8 cellular contexts compared by ENCODE assay signal in genomic region chr7:30977896-30978564, GRCh38. TPM values are rescaled to one million over a fixed set of nuclear protein-coding genes. Genes with fewer than 3 reads are reported as not detected.
A peak's percentile ranks its signal among the peaks of the same experiment; 100 is the strongest.
DNase-seq lines count a peak whose midpoint lies in the region; ATAC-seq lines count a peak whose summit lies in the region.

No MANE protein-coding gene starts in this region.

- H3K27ac Mint-ChIP-seq in activated CD8-positive, alpha-beta T cell treated with anti-CD3 and anti-CD28 coated beads, Interleukin-2, amount 10 ng/mL, durations not matched to agents 7 days and 5 days, result no peak overlapping the region
- H3K27ac Mint-ChIP-seq in activated T-helper 2 cell treated with anti-CD3 and anti-CD28 coated beads, Interferon-gamma antibody, Interleukin-2, Interleukin-4, amounts not matched to agents 10 μg/mL and 5 μg/mL and 100 μg/mL, durations not matched to agents 14 hours and 24 hours and 36 hours, result no peak overlapping the region

- H3K36me3 Mint-ChIP-seq in activated CD8-positive, alpha-beta T cell treated with anti-CD3 and anti-CD28 coated beads, Interleukin-2, amount 10 ng/mL, durations not matched to agents 7 days and 5 days (ENCODE audit: low read depth), result no peaks in the 10 kb centered on the region
- H3K36me3 Mint-ChIP-seq in activated T-helper 2 cell treated with anti-CD3 and anti-CD28 coated beads, Interferon-gamma antibody, Interleukin-2, Interleukin-4, amounts not matched to agents 10 μg/mL and 5 μg/mL and 100 μg/mL, durations not matched to agents 14 hours and 24 hours and 36 hours (ENCODE audit: low read depth), result no peaks in the 10 kb centered on the region

- H3K4me1 Mint-ChIP-seq in activated CD8-positive, alpha-beta T cell treated with anti-CD3 and anti-CD28 coated beads, Interleukin-2, amount 10 ng/mL, durations not matched to agents 7 days and 5 days (ENCODE audit: low read depth), result peaks cover 5% of the 10 kb centered on the region
- peaks cover 7% of the 10 kb centered on the region for H3K4me1 Mint-ChIP-seq in activated T-helper 2 cell treated with anti-CD3 and anti-CD28 coated beads, Interferon-gamma antibody, Interleukin-2, Interleukin-4, amounts not matched to agents 10 μg/mL and 5 μg/mL and 100 μg/mL, durations not matched to agents 14 hours and 24 hours and 36 hours (ENCODE audit: low read depth)

- POLR2A ChIA-PET in activated CD8-positive, alpha-beta T cell treated with anti-CD3 and anti-CD28 coated beads, Interleukin-2, amount 10 ng/mL, durations not matched to agents 7 days and 5 days (lab: Charles Lee), result interaction anchor here (0.6 kb wide), 1 partner anchor 143 kb away, joined by 3 read pairs; no protein-coding TSS in a partner anchor

- H3K9me3 Mint-ChIP-seq in activated CD8-positive, alpha-beta T cell treated with anti-CD3 and anti-CD28 coated beads, Interleukin-2, amount 10 ng/mL, durations not matched to agents 7 days and 5 days (ENCODE audit: insufficient read depth), result no peaks in the 10 kb centered on the region
- no peaks in the 10 kb centered on the region for H3K9me3 Mint-ChIP-seq in activated T-helper 2 cell treated with anti-CD3 and anti-CD28 coated beads, Interferon-gamma antibody, Interleukin-2, Interleukin-4, amounts not matched to agents 10 μg/mL and 5 μg/mL and 100 μg/mL, durations not matched to agents 14 hours and 24 hours and 36 hours

- DNase-seq in D341Med (ENCODE audit: low spot score), result peak; percentile 68
- peak; percentile 59 for DNase-seq in HuH-7 (ENCODE audit: low spot score)
- peak; percentile 47 for DNase-seq in activated CD8-positive, alpha-beta T cell treated with anti-CD3 and anti-CD28 coated beads, Interleukin-2, amount 10 ng/mL, durations not matched to agents 7 days and 5 days
- peak; percentile 14 for DNase-seq in iris pigment epithelial cell (ENCODE audit: low read depth)
- no peak for DNase-seq in activated T-helper 2 cell treated with anti-CD3 and anti-CD28 coated beads, Interferon-gamma antibody, Interleukin-2, Interleukin-4, amounts not matched to agents 10 μg/mL and 5 μg/mL and 100 μg/mL, durations not matched to agents 14 hours and 24 hours and 36 hours (ENCODE audit: low spot score)
- DNase-seq in retina, result no peak
- DNase-seq in DMS114 treated with DMSO at 0.1 percent for 48 hours (lab: John Stamatoyannopoulos, UW; ENCODE audit: unreplicated experiment), result no peak

- ATAC-seq in activated CD8-positive, alpha-beta T cell treated with anti-CD3 and anti-CD28 coated beads, Interleukin-2, amount 10 ng/mL, durations not matched to agents 7 days and 5 days, result no peak
- ATAC-seq in GM18519 (IDR thresholded peaks at IDR 0.05; ENCODE audit: low FRiP score, unreplicated experiment), result no peak

- CTCF ChIA-PET in activated CD8-positive, alpha-beta T cell treated with anti-CD3 and anti-CD28 coated beads, Interleukin-2, amount 10 ng/mL, durations not matched to agents 7 days and 5 days (lab: Charles Lee), result interaction anchor here (0.9 to 1.8 kb wide), 7 partner anchors 143 to 178 kb away, joined by 3 to 7 read pairs (median 4); no protein-coding TSS in a partner anchor

- intact Hi-C loops in activated T-helper 2 cell treated with anti-CD3 and anti-CD28 coated beads, Interferon-gamma antibody, Interleukin-2, Interleukin-4, amounts not matched to agents 10 μg/mL and 5 μg/mL and 100 μg/mL, durations not matched to agents 14 hours and 24 hours and 36 hours (cut with micrococcal nuclease), result no loop called here

- peaks cover 13% of the 10 kb centered on the region for H3K27me3 Mint-ChIP-seq in activated CD8-positive, alpha-beta T cell treated with anti-CD3 and anti-CD28 coated beads, Interleukin-2, amount 10 ng/mL, durations not matched to agents 7 days and 5 days (ENCODE audit: low read depth)
- peaks cover 4% of the 10 kb centered on the region for H3K27me3 Mint-ChIP-seq in activated T-helper 2 cell treated with anti-CD3 and anti-CD28 coated beads, Interferon-gamma antibody, Interleukin-2, Interleukin-4, amounts not matched to agents 10 μg/mL and 5 μg/mL and 100 μg/mL, durations not matched to agents 14 hours and 24 hours and 36 hours (ENCODE audit: low read depth)

- H3K4me3 Mint-ChIP-seq in activated CD8-positive, alpha-beta T cell treated with anti-CD3 and anti-CD28 coated beads, Interleukin-2, amount 10 ng/mL, durations not matched to agents 7 days and 5 days, result no peak overlapping the region
- no peak overlapping the region for H3K4me3 Mint-ChIP-seq in activated T-helper 2 cell treated with anti-CD3 and anti-CD28 coated beads, Interferon-gamma antibody, Interleukin-2, Interleukin-4, amounts not matched to agents 10 μg/mL and 5 μg/mL and 100 μg/mL, durations not matched to agents 14 hours and 24 hours and 36 hours (ENCODE audit: low read depth)

RNA-seq across cellular contexts. Expression of gene GHRHR, which starts 14.3 kb away (rescaled TPM):
- not detected for total RNA-seq in activated CD8-positive, alpha-beta T cell treated with anti-CD3 and anti-CD28 coated beads, Interleukin-2, amount 10 ng/mL, durations not matched to agents 7 days and 5 days
- not detected in 2 replicates for total RNA-seq in activated T-helper 2 cell treated with anti-CD3 and anti-CD28 coated beads, Interferon-gamma antibody, Interleukin-2, Interleukin-4, amounts not matched to agents 10 μg/mL and 5 μg/mL and 100 μg/mL, durations not matched to agents 14 hours and 24 hours and 36 hours

Comparison
In these comparisons a context has a peak if more than half of its experiments do, and no peak if none do; other contexts are left out.
1. DNase-seq: peak in D341Med (single experiment), HuH-7 (single experiment), activated CD8-positive, alpha-beta T cell treated with anti-CD3 and anti-CD28 coated beads, Interleukin-2, amount 10 ng/mL, durations not matched to agents 7 days and 5 days (single experiment) and iris pigment epithelial cell (single experiment); none in activated T-helper 2 cell treated with anti-CD3 and anti-CD28 coated beads, Interferon-gamma antibody, Interleukin-2, Interleukin-4, amounts not matched to agents 10 μg/mL and 5 μg/mL and 100 μg/mL, durations not matched to agents 14 hours and 24 hours and 36 hours (single experiment), retina (single experiment) and DMS114 treated with DMSO at 0.1 percent for 48 hours (single experiment).